Comparison of ENCODE assay signal across 23 cellular contexts in the genomic region with DNA sequence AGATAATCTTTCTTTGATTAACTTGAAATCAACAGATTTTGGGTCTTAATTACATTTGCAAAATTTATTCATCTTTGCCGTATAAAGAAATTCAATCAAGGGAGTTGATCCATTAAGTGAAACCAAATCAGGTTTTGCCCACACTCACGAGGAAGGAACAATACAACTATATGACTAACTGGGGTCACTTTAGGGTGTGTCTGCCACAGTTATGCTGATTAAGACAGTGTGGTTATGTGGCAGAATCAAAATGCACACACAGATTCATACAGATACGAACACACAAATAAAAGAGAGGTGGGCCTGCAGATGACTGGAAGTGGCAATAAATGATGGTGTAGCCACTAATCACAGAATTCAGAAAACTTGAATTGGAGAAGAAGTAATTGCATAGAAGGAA.
"Had no signal": no experiment of that assay in that cellular context is flagged by ENCODE, and none has a peak within 500 bp of the region (broad histone marks: within the 10 kb centered on the region; RNA-seq: fewer than 3 reads in every experiment).

No MANE protein-coding gene starts in this region.

- H3K4me3 ChIP-seq: breast epithelium, colonic mucosa, dorsolateral prefrontal cortex, left lung, lung, right lobe of liver, tibial nerve had no signal

- H3K27me3 Mint-ChIP-seq: activated T-helper 17 cell treated with anti-CD3 and anti-CD28 coated beads, Interleukin-2, amount 50 U/mL, for 72 hours; effector memory CD8-positive, alpha-beta T cell; naive B cell; stimulated activated naive CD8-positive, alpha-beta T cell treated with anti-CD3 and anti-CD28 coated beads, Interleukin-15, amount 100 ng/mL, for 72 hours had no signal

- H3K36me3 Mint-ChIP-seq: stimulated activated effector memory CD8-positive, alpha-beta T cell treated with anti-CD3 and anti-CD28 coated beads, Interleukin-12 subunit alpha, Interleukin-12 subunit beta, amount 100 ng/mL, for 72 hours had no signal

- H3K27ac ChIP-seq: breast epithelium, colonic mucosa, dorsolateral prefrontal cortex, left lung, right lobe of liver, tibial nerve had no signal

- FAIRE-seq: small intestine, TTC549 had no signal

- DNase-seq: activated CD4-positive, alpha-beta T cell treated with anti-CD3 and anti-CD28 coated beads for 1 hour; activated CD4-positive, alpha-beta T cell treated with anti-CD3 and anti-CD28 coated beads, Interleukin-2, amount 50 U/mL, for 1 hour; activated CD8-positive, alpha-beta T cell treated with anti-CD3 and anti-CD28 coated beads, Interleukin-2, amount 10 ng/mL, durations not matched to agents 7 days and 5 days; activated T-cell treated with anti-CD3 and anti-CD28 coated beads, Interleukin-2, amount 50 U/mL, for 1 hour; aorta; colonic mucosa; dorsolateral prefrontal cortex; effector memory CD8-positive, alpha-beta T cell; immature natural killer cell; naive B cell; occipital lobe; right lobe of liver; small intestine; stimulated activated CD4-positive, alpha-beta T cell treated with anti-CD3 and anti-CD28 coated beads, Interleukin-2, amount 100 ng/mL, for 24 hours; stimulated activated naive CD8-positive, alpha-beta T cell treated with anti-CD3 and anti-CD28 coated beads, Interleukin-15, amount 100 ng/mL, for 72 hours had no signal

- H3K36me3 ChIP-seq: breast epithelium, colonic mucosa, left lung, right lobe of liver, tibial nerve had no signal

- H3K4me3 Mint-ChIP-seq: activated CD8-positive, alpha-beta T cell treated with anti-CD3 and anti-CD28 coated beads, Interleukin-2, amount 10 ng/mL, durations not matched to agents 7 days and 5 days; activated T-helper 17 cell treated with anti-CD3 and anti-CD28 coated beads, Interleukin-2, amount 50 U/mL, for 72 hours; effector memory CD8-positive, alpha-beta T cell; immature natural killer cell; naive B cell; stimulated activated effector memory CD8-positive, alpha-beta T cell treated with anti-CD3 and anti-CD28 coated beads, Interleukin-12 subunit alpha, Interleukin-12 subunit beta, amount 100 ng/mL, for 72 hours; stimulated activated naive CD8-positive, alpha-beta T cell treated with anti-CD3 and anti-CD28 coated beads, Interleukin-15, amount 100 ng/mL, for 72 hours had no signal

- H3K9me3 ChIP-seq: colonic mucosa, right lobe of liver had no signal

- H3K4me1 ChIP-seq: breast epithelium, colonic mucosa, left lung, right lobe of liver, tibial nerve had no signal

- H3K4me1 Mint-ChIP-seq: activated T-helper 17 cell treated with anti-CD3 and anti-CD28 coated beads, Interleukin-2, amount 50 U/mL, for 72 hours; immature natural killer cell; naive B cell; stimulated activated effector memory CD8-positive, alpha-beta T cell treated with anti-CD3 and anti-CD28 coated beads, Interleukin-12 subunit alpha, Interleukin-12 subunit beta, amount 100 ng/mL, for 72 hours; stimulated activated naive CD8-positive, alpha-beta T cell treated with anti-CD3 and anti-CD28 coated beads, Interleukin-15, amount 100 ng/mL, for 72 hours had no signal

- ATAC-seq: activated CD8-positive, alpha-beta T cell treated with anti-CD3 and anti-CD28 coated beads, Interleukin-2, amount 10 ng/mL, durations not matched to agents 7 days and 5 days; activated naive CD4-positive, alpha-beta T cell treated with anti-CD3 and anti-CD28 coated beads, Interleukin-2, amount 50 U/mL, for 72 hours; activated T-helper 17 cell treated with anti-CD3 and anti-CD28 coated beads, Interleukin-2, amount 50 U/mL, for 72 hours; effector memory CD8-positive, alpha-beta T cell; left lung; right lobe of liver; stimulated activated effector memory CD8-positive, alpha-beta T cell treated with anti-CD3 and anti-CD28 coated beads, Interleukin-12 subunit alpha, Interleukin-12 subunit beta, amount 100 ng/mL, for 72 hours; stimulated activated naive CD8-positive, alpha-beta T cell treated with anti-CD3 and anti-CD28 coated beads, Interleukin-15, amount 100 ng/mL, for 72 hours had no signal

- H3K27ac Mint-ChIP-seq: activated CD8-positive, alpha-beta T cell treated with anti-CD3 and anti-CD28 coated beads, Interleukin-2, amount 10 ng/mL, durations not matched to agents 7 days and 5 days; activated naive CD4-positive, alpha-beta T cell treated with anti-CD3 and anti-CD28 coated beads, Interleukin-2, amount 50 U/mL, for 72 hours; activated T-helper 17 cell treated with anti-CD3 and anti-CD28 coated beads, Interleukin-2, amount 50 U/mL, for 72 hours; effector memory CD8-positive, alpha-beta T cell; immature natural killer cell; naive B cell; stimulated activated effector memory CD8-positive, alpha-beta T cell treated with anti-CD3 and anti-CD28 coated beads, Interleukin-12 subunit alpha, Interleukin-12 subunit beta, amount 100 ng/mL, for 72 hours; stimulated activated naive CD8-positive, alpha-beta T cell treated with anti-CD3 and anti-CD28 coated beads, Interleukin-15, amount 100 ng/mL, for 72 hours had no signal

- H3K27me3 ChIP-seq: breast epithelium, colonic mucosa, dorsolateral prefrontal cortex, left lung, right lobe of liver, tibial nerve had no signal
